In genomic region chr10:59991661-59992060, GRCh38 we compare ENCODE assay signal across 9 cellular contexts.
DNase-seq lines count a peak whose midpoint lies in the region; ATAC-seq and TF ChIP-seq lines count a peak whose summit lies in the region.
"Had no signal": no experiment of that assay in that cellular context is flagged by ENCODE, and none has a peak within 500 bp of the region (broad histone marks: within the 10 kb centered on the region; RNA-seq: fewer than 3 reads in every experiment).

No MANE protein-coding gene starts in this region.

- TF ChIP-seq CTCF in RWPE2 (IDR thresholded peaks at IDR 0.05; ENCODE audit: poor library complexity, severe bottlenecking) (no peak), fibroblast of villous mesenchyme (IDR thresholded peaks at IDR 0.05; ENCODE audit: insufficient read depth, low read depth, low read length) (no peak)

- intact Hi-C loops in activated CD4-positive, alpha-beta T cell treated with anti-CD3 and anti-CD28 coated beads for 36 hours (cut with DNase I, micrococcal nuclease), result no loop called here

- H3K9me3 ChIP-seq in RWPE2 (ENCODE audit: severe bottlenecking), result peaks cover 2% of the 10 kb centered on the region

- H3K4me3 Mint-ChIP-seq in activated CD4-positive, alpha-beta T cell treated with anti-CD3 and anti-CD28 coated beads for 36 hours, result no peak overlapping the region
- no peak overlapping the region for H3K4me3 Mint-ChIP-seq in stimulated activated effector memory CD8-positive, alpha-beta T cell treated with anti-CD3 and anti-CD28 coated beads, Interleukin-12 subunit alpha, Interleukin-12 subunit beta, amount 100 ng/mL, for 72 hours
- H3K4me3 Mint-ChIP-seq: neural crest cell had no signal

- no peaks in the 10 kb centered on the region for H3K9me3 Mint-ChIP-seq in activated CD4-positive, alpha-beta T cell treated with anti-CD3 and anti-CD28 coated beads for 36 hours (ENCODE audit: low read depth)
- H3K9me3 Mint-ChIP-seq in stimulated activated effector memory CD8-positive, alpha-beta T cell treated with anti-CD3 and anti-CD28 coated beads, Interleukin-12 subunit alpha, Interleukin-12 subunit beta, amount 100 ng/mL, for 72 hours, result no peaks in the 10 kb centered on the region

- CTCF ChIA-PET in activated CD4-positive, alpha-beta T cell treated with anti-CD3 and anti-CD28 coated beads for 36 hours (lab: Charles Lee), result interaction anchor here (0.6 to 1.2 kb wide), 2 partner anchors 15 to 146 kb away, joined by 3 read pairs; no protein-coding TSS in a partner anchor

- POLR2A ChIA-PET in activated CD4-positive, alpha-beta T cell treated with anti-CD3 and anti-CD28 coated beads for 36 hours (lab: Charles Lee), result no interaction called here

- DNase-seq in activated CD4-positive, alpha-beta T cell treated with anti-CD3 and anti-CD28 coated beads for 36 hours, result no peak
- DNase-seq in activated CD4-positive, alpha-beta T cell treated with anti-CD3 and anti-CD28 coated beads, Interleukin-2, amount 50 U/mL, for 48 hours, result no peak
- peak; percentile 92 to 94 for DNase-seq in Kasumi-1 (lab: John Stamatoyannopoulos, UW)
- DNase-seq in RWPE2 (ENCODE audit: low spot score), result peak; percentile 67
- DNase-seq in fibroblast of villous mesenchyme (ENCODE audit: low read depth), result peak; percentile 37
- DNase-seq in stimulated activated effector memory CD8-positive, alpha-beta T cell treated with anti-CD3 and anti-CD28 coated beads, Interleukin-12 subunit alpha, Interleukin-12 subunit beta, amount 100 ng/mL, for 72 hours (ENCODE audit: low spot score in 2 of 2), result no peak
- no peak for DNase-seq in epidermal melanocyte (ENCODE audit: insufficient read length, low spot score)

- peaks cover 22% of the 10 kb centered on the region for H3K4me1 ChIP-seq in RWPE2 (ENCODE audit: insufficient read depth, poor library complexity, severe bottlenecking)

- no peak overlapping the region for H3K27ac Mint-ChIP-seq in activated CD4-positive, alpha-beta T cell treated with anti-CD3 and anti-CD28 coated beads for 36 hours
- no peak overlapping the region for H3K27ac Mint-ChIP-seq in stimulated activated effector memory CD8-positive, alpha-beta T cell treated with anti-CD3 and anti-CD28 coated beads, Interleukin-12 subunit alpha, Interleukin-12 subunit beta, amount 100 ng/mL, for 72 hours

- peak; percentile 39 for ATAC-seq in activated CD4-positive, alpha-beta T cell treated with anti-CD3 and anti-CD28 coated beads for 36 hours
- ATAC-seq in RWPE2 (ENCODE audit: low read depth) (peak; percentile 96), HG03097 (IDR thresholded peaks at IDR 0.05; ENCODE audit: low FRiP score, unreplicated experiment) (no peak)
- peak; percentile 68 for ATAC-seq in stimulated activated effector memory CD8-positive, alpha-beta T cell treated with anti-CD3 and anti-CD28 coated beads, Interleukin-12 subunit alpha, Interleukin-12 subunit beta, amount 100 ng/mL, for 72 hours

- H3K27me3 ChIP-seq in RWPE2 (ENCODE audit: insufficient read depth, poor library complexity, severe bottlenecking), result no peaks in the 10 kb centered on the region

- H3K4me1 Mint-ChIP-seq in activated CD4-positive, alpha-beta T cell treated with anti-CD3 and anti-CD28 coated beads for 36 hours, result peaks cover 6% of the 10 kb centered on the region
- peaks cover 7% of the 10 kb centered on the region for H3K4me1 Mint-ChIP-seq in stimulated activated effector memory CD8-positive, alpha-beta T cell treated with anti-CD3 and anti-CD28 coated beads, Interleukin-12 subunit alpha, Interleukin-12 subunit beta, amount 100 ng/mL, for 72 hours

- H3K27me3 Mint-ChIP-seq in activated CD4-positive, alpha-beta T cell treated with anti-CD3 and anti-CD28 coated beads for 36 hours, result peaks cover 19% of the 10 kb centered on the region

- H3K4me3 ChIP-seq in RWPE2 (ENCODE audit: severe bottlenecking), result no peak overlapping the region
- H3K4me3 ChIP-seq in fibroblast of villous mesenchyme (ENCODE audit: low read depth, low read length), result no peak overlapping the region

- H3K27ac ChIP-seq in RWPE2 (ENCODE audit: poor library complexity, severe bottlenecking), result peak overlapping the region; percentile 64

- no peaks in the 10 kb centered on the region for H3K36me3 Mint-ChIP-seq in activated CD4-positive, alpha-beta T cell treated with anti-CD3 and anti-CD28 coated beads for 36 hours (ENCODE audit: low read depth)
- no peaks in the 10 kb centered on the region for H3K36me3 Mint-ChIP-seq in stimulated activated effector memory CD8-positive, alpha-beta T cell treated with anti-CD3 and anti-CD28 coated beads, Interleukin-12 subunit alpha, Interleukin-12 subunit beta, amount 100 ng/mL, for 72 hours

- no peaks in the 10 kb centered on the region for H3K36me3 ChIP-seq in RWPE2 (ENCODE audit: low read depth)

Comparison
In these comparisons a context has a peak if more than half of its experiments do, and no peak if none do; other contexts are left out.
1. DNase-seq: peak in Kasumi-1 (2 of 2), RWPE2 (single experiment) and fibroblast of villous mesenchyme (single experiment); none in activated CD4-positive, alpha-beta T cell treated with anti-CD3 and anti-CD28 coated beads for 36 hours (single experiment), activated CD4-positive, alpha-beta T cell treated with anti-CD3 and anti-CD28 coated beads, Interleukin-2, amount 50 U/mL, for 48 hours (0 of 2), stimulated activated effector memory CD8-positive, alpha-beta T cell treated with anti-CD3 and anti-CD28 coated beads, Interleukin-12 subunit alpha, Interleukin-12 subunit beta, amount 100 ng/mL, for 72 hours (0 of 2) and epidermal melanocyte (single experiment).